11 cellular contexts compared by ENCODE assay signal in genomic region chr3:43477600-43477999, GRCh38.
A peak's percentile ranks its signal among the peaks of the same experiment; 100 is the strongest.
DNase-seq lines count a peak whose midpoint lies in the region; ATAC-seq and TF ChIP-seq lines count a peak whose summit lies in the region.
"Had no signal": no experiment of that assay in that cellular context is flagged by ENCODE, and none has a peak within 500 bp of the region (broad histone marks: within the 10 kb centered on the region; RNA-seq: fewer than 3 reads in every experiment).

No MANE protein-coding gene starts in this region.

- WGBS in right lobe of liver (ENCODE audit: insufficient coverage, low coverage, low lambda C conversion rate, missing lambda C conversion rate), result 79% methylated on average over 6 of the region's 6 CpGs

- peak in 3 of 4 experiments; percentile 7 to 47 (median 45) for DNase-seq in activated CD4-positive, CD25-positive, alpha-beta regulatory T cell (lab: John Stamatoyannopoulos, UW)
- peak; percentile 36 for DNase-seq in activated T-helper 9 cell treated with anti-CD3 and anti-CD28 coated beads, Interleukin-2, amount 50 U/mL, for 16 hours (ENCODE audit: low read depth)
- DNase-seq in right lobe of liver, result peak in 1 of 3 donors; percentile 45
- DNase-seq in stimulated activated CD8-positive, alpha-beta memory T cell treated with anti-CD3 and anti-CD28 coated beads, Interleukin-15, amount 100 ng/mL, for 1 hour (ENCODE audit: low read depth), result peak; percentile 24
- DNase-seq in amygdala (lab: John Stamatoyannopoulos, UW), result no peak
- DNase-seq: NCI-H146, testis had no signal

- peak overlapping the region in 1 of 3 donors; percentile 21 for H3K27ac ChIP-seq in right lobe of liver
- H3K27ac ChIP-seq: epithelial cell of prostate, testis had no signal

- H3K4me3 ChIP-seq in right lobe of liver, result no peak overlapping the region
- H3K4me3 ChIP-seq: testis had no signal

- no peaks in the 10 kb centered on the region for H3K36me3 ChIP-seq in right lobe of liver

- no peaks in the 10 kb centered on the region for H3K4me1 ChIP-seq in right lobe of liver
- H3K4me1 ChIP-seq: testis had no signal

- H3K27me3 ChIP-seq in right lobe of liver, result no peaks in the 10 kb centered on the region
- H3K27me3 ChIP-seq: testis had no signal

- no peak for TF ChIP-seq CTCF in right lobe of liver (IDR thresholded peaks at IDR 0.05)

- H3K9me3 ChIP-seq in right lobe of liver, result no peaks in the 10 kb centered on the region
- H3K9me3 ChIP-seq: testis had no signal

- TF ChIP-seq POLR2A in right lobe of liver (IDR thresholded peaks at IDR 0.05), result no peak

- ATAC-seq in right lobe of liver (peak; percentile 68 to 88 (median 78)), GM18868 (IDR thresholded peaks at IDR 0.05; ENCODE audit: unreplicated experiment) (no peak), GM19324 (IDR thresholded peaks at IDR 0.05; ENCODE audit: low FRiP score, unreplicated experiment) (no peak), HG02938 (IDR thresholded peaks at IDR 0.05; ENCODE audit: unreplicated experiment) (no peak)

- intact Hi-C loops in right lobe of liver (cut with DNase I), result no loop called here

Comparison
In these comparisons a context has a peak if more than half of its experiments do, and no peak if none do; other contexts are left out.
1. DNase-seq: peak in activated CD4-positive, CD25-positive, alpha-beta regulatory T cell (3 of 4), activated T-helper 9 cell treated with anti-CD3 and anti-CD28 coated beads, Interleukin-2, amount 50 U/mL, for 16 hours (single experiment) and stimulated activated CD8-positive, alpha-beta memory T cell treated with anti-CD3 and anti-CD28 coated beads, Interleukin-15, amount 100 ng/mL, for 1 hour (single experiment); none in amygdala (0 of 56).
2. ATAC-seq: peak in right lobe of liver (4 of 4); none in GM18868 (single experiment), GM19324 (single experiment) and HG02938 (single experiment).